ENCODE assay signal across 14 cellular contexts in the genomic region with DNA sequence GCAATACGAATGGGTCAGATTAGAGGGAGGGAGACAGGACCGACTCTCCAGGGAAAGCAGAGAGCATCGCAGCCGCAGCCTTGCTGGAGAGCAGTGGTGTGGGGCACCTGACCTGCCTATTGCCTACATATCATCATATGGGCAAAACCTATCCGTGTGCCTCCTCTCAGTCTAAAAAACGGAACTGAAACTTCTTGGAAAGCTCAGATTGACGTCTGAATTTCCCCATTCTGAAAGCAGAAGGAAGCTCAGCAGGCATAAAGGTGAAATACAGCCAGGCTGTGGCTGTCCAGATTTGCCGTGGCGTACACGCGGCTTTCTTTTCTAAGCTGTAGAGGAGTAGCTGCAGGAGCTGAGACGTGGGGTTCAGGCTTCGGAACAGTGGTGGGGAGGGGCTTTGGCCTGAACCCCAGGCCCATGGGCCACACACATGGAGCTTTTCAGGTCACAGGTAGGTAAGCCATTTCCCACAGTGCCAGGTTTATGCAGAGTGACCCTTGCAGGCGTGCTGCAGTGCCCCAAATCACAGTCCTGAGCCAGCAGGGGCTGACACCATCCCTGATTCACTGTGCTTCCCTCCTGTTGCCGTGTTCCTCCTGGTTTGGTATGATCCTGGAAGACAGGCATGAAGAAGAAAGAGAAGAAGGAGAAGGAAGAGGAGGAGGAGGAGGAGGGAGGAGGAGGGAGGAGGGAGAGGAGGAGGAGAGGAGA. TPM values are rescaled to one million over a fixed set of nuclear protein-coding genes. Genes with fewer than 3 reads are reported as not detected.
DNase-seq lines count a peak whose midpoint lies in the region; ATAC-seq and TF ChIP-seq lines count a peak whose summit lies in the region.
"Had no signal": no experiment of that assay in that cellular context is flagged by ENCODE, and none has a peak within 500 bp of the region (broad histone marks: within the 10 kb centered on the region; RNA-seq: fewer than 3 reads in every experiment).

No MANE protein-coding gene starts in this region.

- H3K4me3 ChIP-seq in lung (no peak overlapping the region), uterus (no peak overlapping the region)
- H3K4me3 ChIP-seq: heart left ventricle had no signal

- no peaks in the 10 kb centered on the region for H3K9me3 Mint-ChIP-seq in IgD-negative memory B cell
- H3K9me3 Mint-ChIP-seq: activated T-helper 2 cell treated with anti-CD3 and anti-CD28 coated beads, Interferon-gamma antibody, Interleukin-2, Interleukin-4, amounts not matched to agents 10 μg/mL and 5 μg/mL and 100 μg/mL, durations not matched to agents 14 hours and 24 hours and 36 hours had no signal

- no peaks in the 10 kb centered on the region for H3K36me3 ChIP-seq in lung (ENCODE audit: control insufficient read depth in 2 of 2, insufficient read depth in 2 of 2, low read length in 2 of 2)
- H3K36me3 ChIP-seq in uterus: no peaks in the 10 kb centered on the region
- H3K36me3 ChIP-seq: heart left ventricle had no signal

- TF ChIP-seq CTCF in lung (IDR thresholded peaks at IDR 0.05; ENCODE audit: control extremely low read depth, extremely low read depth): no peak
- TF ChIP-seq CTCF in uterus (IDR thresholded peaks at IDR 0.05): no peak

- H3K4me3 Mint-ChIP-seq in IgD-negative memory B cell (peak overlapping the region in 3 of 4 donors; percentile 8 to 46 (median 41)), T-helper 17 cell (peak overlapping the region; percentile 65)

- H3K36me3 Mint-ChIP-seq in IgD-negative memory B cell (peaks cover 4% of the 10 kb centered on the region), T-helper 17 cell (ENCODE audit: low read depth) (no peaks in the 10 kb centered on the region)

- H3K27ac ChIP-seq in lung (ENCODE audit: low read depth in 1 of 2, low read length in 1 of 2): no peak overlapping the region
- H3K27ac ChIP-seq in uterus: no peak overlapping the region
- H3K27ac ChIP-seq: heart left ventricle had no signal

- ATAC-seq in T-helper 17 cell: peak; percentile 73
- peak; percentile 47 for ATAC-seq in lung (ENCODE audit: insufficient read depth, low FRiP score)
- ATAC-seq in GM19395 (IDR thresholded peaks at IDR 0.05; ENCODE audit: unreplicated experiment): no peak
- no peak for ATAC-seq in HG02840 (IDR thresholded peaks at IDR 0.05; ENCODE audit: low FRiP score, unreplicated experiment)

- H3K4me1 Mint-ChIP-seq in IgD-negative memory B cell (peaks cover 13 to 20% (median 16%) of the 10 kb centered on the region in 3 donors), T-helper 17 cell (peaks cover 13% of the 10 kb centered on the region)

- H3K27ac Mint-ChIP-seq in IgD-negative memory B cell: peak overlapping the region; percentile 16 to 87 (median 23)
- H3K27ac Mint-ChIP-seq in T-helper 17 cell: peak overlapping the region; percentile 32
- H3K27ac Mint-ChIP-seq: activated T-helper 2 cell treated with anti-CD3 and anti-CD28 coated beads, Interferon-gamma antibody, Interleukin-2, Interleukin-4, amounts not matched to agents 10 μg/mL and 5 μg/mL and 100 μg/mL, durations not matched to agents 14 hours and 24 hours and 36 hours had no signal

- 17 to 27% methylated on average over 15 of the region's 15 CpGs for WGBS in lung, 2 donors

- H3K4me1 ChIP-seq in lung (ENCODE audit: control insufficient read depth in 2 of 2, insufficient read depth in 2 of 2, low read length in 2 of 2) (no peaks in the 10 kb centered on the region), uterus (no peaks in the 10 kb centered on the region)

- DNase-seq in Ammon's horn (ENCODE audit: low spot score): peak; percentile 43
- no peak for DNase-seq in T-helper 17 cell
- DNase-seq in lung (ENCODE audit: low spot score): no peak
- DNase-seq in NCI-H1417 (lab: John Stamatoyannopoulos, UW): no peak
- DNase-seq in uterus: no peak
- DNase-seq: dermis blood vessel endothelial cell; heart left ventricle; NCI-H187 treated with DMSO at 0.1 percent for 48 hours; stimulated activated CD4-positive, alpha-beta T cell treated with anti-CD3 and anti-CD28 coated beads, Interleukin-2, amount 100 ng/mL, for 24 hours; SW 1271 had no signal

- peaks cover 51% of the 10 kb centered on the region for H3K27me3 Mint-ChIP-seq in IgD-negative memory B cell
- peaks cover 53% of the 10 kb centered on the region for H3K27me3 Mint-ChIP-seq in T-helper 17 cell

- H3K27me3 ChIP-seq in lung (ENCODE audit: control insufficient read depth, insufficient read depth) (no peaks in the 10 kb centered on the region), uterus (no peaks in the 10 kb centered on the region)

- TF ChIP-seq POLR2A in uterus (IDR thresholded peaks at IDR 0.05): no peak

- H3K9me3 ChIP-seq in T-helper 17 cell (ENCODE audit: control insufficient read depth, low read length, poor library complexity, severe bottlenecking): no peaks in the 10 kb centered on the region
- peaks cover 0 to under 1% of the 10 kb centered on the region in 2 donors for H3K9me3 ChIP-seq in lung (ENCODE audit: control insufficient read depth in 2 of 2, insufficient read depth in 1 of 2, low read length in 1 of 2)
- no peaks in the 10 kb centered on the region for H3K9me3 ChIP-seq in uterus

- intact Hi-C loops in uterus (cut with DNase I; ENCODE audit: low total_unique reads): no loop called here

RNA-seq across cellular contexts. Expression of gene TNRC6C, which starts 41.6 kb away (rescaled TPM):
- polyA plus RNA-seq in IgD-negative memory B cell (3.0 TPM), lung (1 to 10 TPM; 2.2 to 4.3 TPM)
- total RNA-seq in T-helper 17 cell (10 to 100 TPM; 64.4 to 64.5 TPM), lung (10 to 100 TPM; 23.4 to 25.9 TPM), uterus (10 to 100 TPM in 2 of 4 donors, 1 to 10 TPM in 2; 4.6 to 68.0 (median 11.8) TPM)

Comparison
In these comparisons a context has a peak if more than half of its experiments do, and no peak if none do; other contexts are left out.
1. ATAC-seq: peak in T-helper 17 cell (single experiment) and lung (single experiment); none in GM19395 (single experiment) and HG02840 (single experiment).